In the genomic region with DNA sequence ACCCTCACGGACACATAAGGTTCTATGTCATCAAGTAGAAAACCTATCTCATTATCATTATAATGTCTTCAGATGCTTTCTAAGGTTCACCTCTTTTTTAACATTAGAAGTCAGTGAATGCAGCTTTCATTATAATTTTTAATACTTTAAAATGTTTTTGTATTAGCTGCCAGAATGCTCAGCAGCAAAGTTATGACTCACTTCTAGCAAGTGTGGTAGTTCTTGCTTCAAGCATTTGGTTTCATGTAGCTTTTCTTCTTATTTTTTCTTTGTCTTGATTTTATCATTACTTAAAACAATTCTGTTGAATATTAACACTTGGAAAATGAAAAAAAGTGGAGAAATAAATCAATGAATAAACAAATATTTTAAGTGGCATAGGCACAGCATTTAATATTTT, we compare ENCODE assay signal across 24 cellular contexts. TPM values are rescaled to one million over a fixed set of nuclear protein-coding genes. Genes with fewer than 3 reads are reported as not detected.
"Had no signal": no experiment of that assay in that cellular context is flagged by ENCODE, and none has a peak within 500 bp of the region (broad histone marks: within the 10 kb centered on the region; RNA-seq: fewer than 3 reads in every experiment).

No MANE protein-coding gene starts in this region.

- DNase-seq: activated CD4-positive, alpha-beta memory T cell treated with anti-CD3 and anti-CD28 coated beads, Interleukin-2, amount 10 ng/mL, durations not matched to agents 7 days and 5 days; activated CD4-positive, alpha-beta T cell treated with anti-CD3 and anti-CD28 coated beads for 36 hours; activated CD4-positive, alpha-beta T cell treated with anti-CD3 and anti-CD28 coated beads, Interleukin-2, amount 50 U/mL, for 1 hour; activated CD4-positive, CD25-positive, alpha-beta regulatory T cell; activated gamma-delta T cell; activated naive CD4-positive, alpha-beta T cell treated with anti-CD3 and anti-CD28 coated beads for 36 hours; activated T-cell treated with anti-CD3 and anti-CD28 coated beads for 4 hours; activated T-cell treated with anti-CD3 and anti-CD28 coated beads, Interleukin-2, amount 50 U/mL, for 48 hours; cerebellar nuclear complex; colonic mucosa; MM.1S; NCI-H1105; NCI-H1436; NCI-H1694 treated with DMSO at 0.1 percent for 48 hours; NCI-H2081; NCI-H446; NCI-H524; PC-3; SHP77 treated with DMSO at 0.1 percent for 48 hours; T-cell had no signal

- ATAC-seq: activated CD4-positive, alpha-beta T cell treated with anti-CD3 and anti-CD28 coated beads for 36 hours; activated T-helper 17 cell treated with anti-CD3 and anti-CD28 coated beads, Interleukin-2, amount 50 U/mL, for 72 hours; PC-3; T-cell had no signal

- H3K27ac ChIP-seq: colonic mucosa, VCaP had no signal

- H3K27me3 ChIP-seq: colonic mucosa had no signal

- H3K4me1 ChIP-seq: colonic mucosa had no signal

- H3K36me3 ChIP-seq: colonic mucosa had no signal

- H3K4me3 ChIP-seq: colonic mucosa had no signal

- H3K9me3 ChIP-seq: colonic mucosa had no signal

RNA-seq across cellular contexts. Expression of a gene that starts 34.3 kb away (rescaled TPM):
- total RNA-seq: activated CD4-positive, alpha-beta memory T cell treated with anti-CD3 and anti-CD28 coated beads, Interleukin-2, amount 10 ng/mL, durations not matched to agents 7 days and 5 days; activated CD4-positive, alpha-beta T cell treated with anti-CD3 and anti-CD28 coated beads for 36 hours; activated CD8-positive, alpha-beta memory T cell treated with anti-CD3 and anti-CD28 coated beads for 36 hours; activated naive CD4-positive, alpha-beta T cell treated with anti-CD3 and anti-CD28 coated beads for 36 hours; activated T-helper 17 cell treated with anti-CD3 and anti-CD28 coated beads, Interleukin-2, amount 50 U/mL, for 72 hours; T-cell had no signal

RNA-seq across cellular contexts. Expression of a gene that starts 53.2 kb away (rescaled TPM):
- total RNA-seq: activated CD4-positive, alpha-beta T cell treated with anti-CD3 and anti-CD28 coated beads for 36 hours; activated CD8-positive, alpha-beta memory T cell treated with anti-CD3 and anti-CD28 coated beads for 36 hours; activated naive CD4-positive, alpha-beta T cell treated with anti-CD3 and anti-CD28 coated beads for 36 hours; activated T-helper 17 cell treated with anti-CD3 and anti-CD28 coated beads, Interleukin-2, amount 50 U/mL, for 72 hours; PC-3; T-helper 2 cell treated with Interferon-gamma antibody and Interleukin-4, amounts not matched to agents 100 ng/mL and 5 ng/mL, for 36 hours had no signal
